ENCODE assay signal across 1 cellular context in genomic region chr3:45330500-45331295, GRCh38.
TF ChIP-seq lines count a peak whose summit lies in the region.

No MANE protein-coding gene starts in this region.

TF ChIP-seq in K562, 482 proteins besides CTCF, POLR2A, EP300 and RAD21:
- 0 out of 2 replicates have a peak, but pooled peaks have one; percentile 10 for TF ChIP-seq ARID2 (IDR thresholded peaks at IDR 0.05)
- no peak for TF ChIP-seq SMARCA4 (IDR thresholded peaks at IDR 0.05)
- TF ChIP-seq MEIS2 (IDR thresholded peaks at IDR 0.05; ENCODE audit: partially characterized antibody), result peak; percentile 9
- TF ChIP-seq SMC3 (conservative IDR thresholded peaks at IDR 0.05; ENCODE audit: insufficient read depth, low read depth, low read length), result 0 out of 2 replicates have a peak, but pooled peaks have one; percentile 12
- TF ChIP-seq RBM17 (IDR thresholded peaks at IDR 0.05; ENCODE audit: borderline replicate concordance, low read depth, low read length), result no peak
